Comparison of ENCODE assay signal across 8 cellular contexts in the genomic region with DNA sequence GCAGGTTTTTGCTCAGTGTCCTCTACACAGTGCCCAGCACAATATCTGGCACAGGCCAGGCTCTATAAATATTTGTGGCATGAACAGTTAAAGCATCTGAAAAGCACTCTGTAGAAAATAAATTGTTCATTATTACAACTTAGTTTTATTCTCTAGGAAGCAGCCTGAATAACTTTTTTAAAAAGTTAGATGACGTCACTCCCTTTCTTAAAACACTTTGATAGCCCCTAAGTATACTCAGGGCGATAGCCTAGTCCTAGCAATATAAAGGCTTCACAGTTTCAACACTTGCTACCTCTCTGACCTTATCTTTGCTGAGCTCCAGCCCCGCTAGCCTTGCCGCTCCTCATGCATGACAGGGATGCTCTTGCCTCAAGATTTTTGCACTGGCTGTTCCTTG.
"Had no signal": no experiment of that assay in that cellular context is flagged by ENCODE, and none has a peak within 500 bp of the region (broad histone marks: within the 10 kb centered on the region; RNA-seq: fewer than 3 reads in every experiment).

No MANE protein-coding gene starts in this region.

- FAIRE-seq: G401.6, GM12878, GM12891, GM12892, GM18507, GM19239 had no signal

- DNase-seq: GDM1, GF-D8 had no signal

- H3K4me3 ChIP-seq: GM12878 had no signal

- ATAC-seq: GM12878 had no signal
